In genomic region chr15:38455096-38455495, GRCh38 we compare ENCODE assay signal across 8 cellular contexts. TPM values are rescaled to one million over a fixed set of nuclear protein-coding genes. Genes with fewer than 3 reads are reported as not detected.
DNase-seq lines count a peak whose midpoint lies in the region; ATAC-seq and TF ChIP-seq lines count a peak whose summit lies in the region.

No MANE protein-coding gene starts in this region.

- ATAC-seq in GM21367 (IDR thresholded peaks at IDR 0.05; ENCODE audit: unreplicated experiment), result no peak

- H3K27me3 Mint-ChIP-seq in progenitor cell of endocrine pancreas, result peaks cover 11% of the 10 kb centered on the region

- DNase-seq in GM03348 (ENCODE audit: low spot score), result peak; percentile 9
- DNase-seq in OCI-M1 (lab: John Stamatoyannopoulos, UW), result peak; percentile 17
- DNase-seq in epithelial cell of proximal tubule (ENCODE audit: low read depth), result no peak
- DNase-seq in progenitor cell of endocrine pancreas (ENCODE audit: low spot score, unreplicated experiment), result no peak
- no peak for DNase-seq in GM13976 (ENCODE audit: low spot score)
- DNase-seq in GM13977 (ENCODE audit: low spot score), result no peak
- DNase-seq in RPMI8226, result no peak

- peaks cover 11% of the 10 kb centered on the region for H3K4me1 Mint-ChIP-seq in progenitor cell of endocrine pancreas (ENCODE audit: low read depth)

- peak overlapping the region; percentile 99 for H3K27ac Mint-ChIP-seq in progenitor cell of endocrine pancreas

- H3K9me3 Mint-ChIP-seq in progenitor cell of endocrine pancreas (ENCODE audit: low read depth), result no peaks in the 10 kb centered on the region

- H3K36me3 Mint-ChIP-seq in progenitor cell of endocrine pancreas (ENCODE audit: insufficient read depth), result peaks cover 3% of the 10 kb centered on the region

- peak overlapping the region; percentile 97 for H3K4me3 Mint-ChIP-seq in progenitor cell of endocrine pancreas (ENCODE audit: low read depth)

- no peak for TF ChIP-seq CTCF in epithelial cell of proximal tubule (conservative IDR thresholded peaks at IDR 0.05; ENCODE audit: low read depth, low read length)
- TF ChIP-seq CTCF in progenitor cell of endocrine pancreas (IDR thresholded peaks at IDR 0.05; ENCODE audit: unreplicated experiment), result no peak
- no peak for TF ChIP-seq CTCF in GM13976 (IDR thresholded peaks at IDR 0.05; ENCODE audit: borderline replicate concordance, control extremely low read depth, extremely low read depth, insufficient read depth, missing control alignments)
- TF ChIP-seq CTCF in GM13977 (IDR thresholded peaks at IDR 0.05; ENCODE audit: extremely low read depth, insufficient read depth, missing control alignments), result no peak

- peak overlapping the region; percentile 81 for H3K4me3 ChIP-seq in epithelial cell of proximal tubule (ENCODE audit: low read depth, low read length)

- in situ Hi-C loops in GM13976 (cut with MboI; ENCODE audit: low sequenced_read_pairs, unreplicated experiment) (no loop called here), GM13977 (cut with MboI; ENCODE audit: low pct_unique_long_range_greater_than_20kb, low sequenced_read_pairs, unreplicated experiment) (no loop called here)

RNA-seq across cellular contexts. Expression of gene FAM98B, which starts 1.2 kb away (rescaled TPM):
- 7.3 and 7.8 TPM in 2 replicates for total RNA-seq in epithelial cell of proximal tubule
- total RNA-seq in progenitor cell of endocrine pancreas, result 50.8 and 59.3 TPM in 2 replicates

Comparison
In these comparisons a context has a peak if more than half of its experiments do, and no peak if none do; other contexts are left out.
1. DNase-seq: peak in GM03348 (single experiment) and OCI-M1 (single experiment); none in epithelial cell of proximal tubule (single experiment), progenitor cell of endocrine pancreas (single experiment), GM13976 (single experiment), GM13977 (single experiment) and RPMI8226 (single experiment).